In genomic region chr10:113424304-113424721, GRCh38 we compare ENCODE assay signal across 16 cellular contexts.
DNase-seq lines count a peak whose midpoint lies in the region; ATAC-seq and TF ChIP-seq lines count a peak whose summit lies in the region.
"Had no signal": no experiment of that assay in that cellular context is flagged by ENCODE, and none has a peak within 500 bp of the region (broad histone marks: within the 10 kb centered on the region; RNA-seq: fewer than 3 reads in every experiment).

No MANE protein-coding gene starts in this region.

- no peaks in the 10 kb centered on the region for H3K36me3 ChIP-seq in breast epithelium
- no peaks in the 10 kb centered on the region for H3K36me3 ChIP-seq in psoas muscle (ENCODE audit: insufficient read depth in 1 of 2, low read depth in 1 of 2)
- no peaks in the 10 kb centered on the region for H3K36me3 ChIP-seq in aorta (ENCODE audit: control insufficient read depth in 1 of 2, insufficient read depth in 2 of 2, low read length in 1 of 2)

- no peak for DNase-seq in breast epithelium (ENCODE audit: low spot score in 2 of 2)
- DNase-seq in MCF 10A (ENCODE audit: unreplicated experiment): no peak
- peak; percentile 22 for DNase-seq in fibroblast of villous mesenchyme (ENCODE audit: low read depth)
- peak in 1 of 2 donors; percentile 38 for DNase-seq in psoas muscle
- DNase-seq in aorta: no peak
- no peak for DNase-seq in activated gamma-delta T cell (lab: John Stamatoyannopoulos, UW)
- no peak for DNase-seq in DMS79 treated with DMSO at 0.1 percent for 48 hours (lab: John Stamatoyannopoulos, UW)
- no peak for DNase-seq in NCI-H1694 treated with DMSO at 0.1 percent for 48 hours (lab: John Stamatoyannopoulos, UW)
- DNase-seq: 8988T, IMR-90, Kasumi-1, NCI-H1417, NCI-H2029, NCI-H2171 treated with DMSO at 0.1 percent for 48 hours, NCI-H774 had no signal

- H3K4me3 ChIP-seq in breast epithelium: no peak overlapping the region
- no peak overlapping the region for H3K4me3 ChIP-seq in fibroblast of villous mesenchyme (ENCODE audit: low read depth, low read length)
- H3K4me3 ChIP-seq in psoas muscle: no peak overlapping the region
- no peak overlapping the region for H3K4me3 ChIP-seq in aorta (ENCODE audit: low read length in 2 of 2)

- H3K9me3 ChIP-seq in breast epithelium (peaks cover 8 to 13% of the 10 kb centered on the region in 2 donors), psoas muscle (peaks cover 10% of the 10 kb centered on the region), aorta (ENCODE audit: control insufficient read depth, low read length) (peaks cover 7% of the 10 kb centered on the region)

- POLR2A ChIA-PET in MCF 10A (lab: Yijun Ruan, JAX): no interaction called here

- intact Hi-C loops in breast epithelium (cut with DNase I; ENCODE audit: low total_unique reads) (no loop called here), MCF 10A (cut with micrococcal nuclease) (no loop called here), psoas muscle (cut with DNase I) (no loop called here), aorta (cut with DNase I) (no loop called here)

- H3K27ac ChIP-seq in breast epithelium (peak overlapping the region; percentile 48 to 75), psoas muscle (no peak overlapping the region), aorta (ENCODE audit: low read depth in 1 of 2, low read length in 2 of 2) (no peak overlapping the region)

- no TSS peak for BruUV-seq in MCF 10A (replicated peaks; lab: Mats Ljungman, UMichigan)

- H3K4me3 Mint-ChIP-seq in MCF 10A (ENCODE audit: unreplicated experiment): no peak overlapping the region

- CTCF ChIA-PET in MCF 10A (lab: Yijun Ruan, JAX): interaction anchor here (1.0 kb wide), 1 partner anchor 30 kb away, joined by 3 read pairs; no protein-coding TSS in a partner anchor

- H3K36me3 Mint-ChIP-seq in MCF 10A (ENCODE audit: insufficient read depth, unreplicated experiment): peaks cover 6% of the 10 kb centered on the region

- H3K4me1 ChIP-seq in breast epithelium (no peaks in the 10 kb centered on the region), psoas muscle (no peaks in the 10 kb centered on the region), aorta (ENCODE audit: control insufficient read depth in 1 of 2, insufficient read depth in 2 of 2, low read length in 2 of 2) (no peaks in the 10 kb centered on the region)

- H3K27ac Mint-ChIP-seq in MCF 10A (ENCODE audit: low read depth, unreplicated experiment): no peak overlapping the region

- TF ChIP-seq CTCF in breast epithelium (IDR thresholded peaks at IDR 0.05): no peak
- no peak for TF ChIP-seq CTCF in MCF 10A (IDR thresholded peaks at IDR 0.05; ENCODE audit: unreplicated experiment)
- no peak for TF ChIP-seq CTCF in fibroblast of villous mesenchyme (IDR thresholded peaks at IDR 0.05; ENCODE audit: insufficient read depth, low read depth, low read length)
- TF ChIP-seq CTCF in psoas muscle (IDR thresholded peaks at IDR 0.05): no peak

- H3K27me3 Mint-ChIP-seq in MCF 10A (ENCODE audit: insufficient read depth, unreplicated experiment): peaks cover 45% of the 10 kb centered on the region

- TF ChIP-seq POLR2A in breast epithelium (IDR thresholded peaks at IDR 0.05): no peak

- H3K9me3 Mint-ChIP-seq in MCF 10A (ENCODE audit: unreplicated experiment): peaks cover 21% of the 10 kb centered on the region

- H3K27me3 ChIP-seq in breast epithelium: no peaks in the 10 kb centered on the region
- H3K27me3 ChIP-seq in psoas muscle (ENCODE audit: insufficient read depth in 3 of 3, low read length in 2 of 3): peaks cover 0 to 2% (median 0%) of the 10 kb centered on the region in 3 donors
- H3K27me3 ChIP-seq in aorta (ENCODE audit: control insufficient read depth in 1 of 2, insufficient read depth in 2 of 2, low read length in 1 of 2): no peaks in the 10 kb centered on the region

- WGBS in psoas muscle, 3 donors: 46 to 64% (median 51%) methylated on average over 9 of the region's 9 CpGs
- 76 to 77% methylated on average over 9 of the region's 9 CpGs for WGBS in aorta, 2 donors

- peak; percentile 32 to 76 (median 57) for ATAC-seq in psoas muscle
- ATAC-seq in aorta (ENCODE audit: low FRiP score): peak; percentile 75
- ATAC-seq: HCT116 had no signal

- H3K4me1 Mint-ChIP-seq in MCF 10A (ENCODE audit: insufficient read depth, unreplicated experiment): no peaks in the 10 kb centered on the region

Comparison
In these comparisons a context has a peak if more than half of its experiments do, and no peak if none do; other contexts are left out.
1. H3K27ac ChIP-seq: peak in breast epithelium (2 of 2); none in psoas muscle (single experiment) and aorta (0 of 2).